In genomic region chr19:46000497-46001246, GRCh38 we compare ENCODE assay signal across 8 cellular contexts. TPM values are rescaled to one million over a fixed set of nuclear protein-coding genes. Genes with fewer than 3 reads are reported as not detected.
DNase-seq lines count a peak whose midpoint lies in the region; ATAC-seq and TF ChIP-seq lines count a peak whose summit lies in the region.

No MANE protein-coding gene starts in this region.

- TF ChIP-seq CTCF in cardiac muscle cell (IDR thresholded peaks at IDR 0.05; ENCODE audit: low read depth, low read length) = no peak
- no peak for TF ChIP-seq CTCF in smooth muscle cell (IDR thresholded peaks at IDR 0.05; ENCODE audit: borderline replicate concordance, insufficient read depth, poor library complexity, severe bottlenecking)

- H3K9ac ChIP-seq in smooth muscle cell (ENCODE audit: low read depth) = no peak overlapping the region

- no peaks in the 10 kb centered on the region for H3K9me3 ChIP-seq in cardiac muscle cell (ENCODE audit: low read depth)
- H3K9me3 ChIP-seq in smooth muscle cell (replicated peaks; ENCODE audit: low read depth) = no peaks in the 10 kb centered on the region

- no peaks in the 10 kb centered on the region for H3F3A ChIP-seq in smooth muscle cell (ENCODE audit: low read depth)

- H4K20me1 ChIP-seq in smooth muscle cell (ENCODE audit: low read depth) = peaks cover 5% of the 10 kb centered on the region

- H3K27ac ChIP-seq in cardiac muscle cell (no peak overlapping the region), smooth muscle cell (ENCODE audit: low read depth) (no peak overlapping the region)

- no peaks in the 10 kb centered on the region for H3K36me3 ChIP-seq in cardiac muscle cell
- no peaks in the 10 kb centered on the region for H3K36me3 ChIP-seq in smooth muscle cell (ENCODE audit: low read depth)

- DNase-seq in GM03348 (ENCODE audit: low spot score) = peak; percentile 30
- peak; percentile 34 for DNase-seq in NCI-H82 treated with DMSO at 0.1 percent for 48 hours (lab: John Stamatoyannopoulos, UW; ENCODE audit: unreplicated experiment)
- DNase-seq in activated gamma-delta T cell (lab: John Stamatoyannopoulos, UW) = peak; percentile 34
- peak; percentile 15 to 67 for DNase-seq in cardiac muscle cell (ENCODE audit: low read depth in 1 of 2, low spot score in 1 of 2)
- DNase-seq in smooth muscle cell (lab: John Stamatoyannopoulos, UW; ENCODE audit: unreplicated experiment) = no peak
- DNase-seq in NCI-H446 treated with DMSO at 0.1 percent for 48 hours (lab: John Stamatoyannopoulos, UW) = no peak

- ATAC-seq in HG03196 (IDR thresholded peaks at IDR 0.05; ENCODE audit: unreplicated experiment) = no peak
- no peak for ATAC-seq in GM21526 (IDR thresholded peaks at IDR 0.05; ENCODE audit: low FRiP score, unreplicated experiment)

- peak overlapping the region; percentile 72 for H3K4me2 ChIP-seq in smooth muscle cell

- no peak overlapping the region for H2AFZ ChIP-seq in smooth muscle cell (ENCODE audit: low read depth)

- 12% methylated on average over 12 of the region's 34 CpGs for WGBS in smooth muscle cell (ENCODE audit: low lambda C conversion rate)

- H3K27me3 ChIP-seq in cardiac muscle cell (peaks cover 12% of the 10 kb centered on the region), smooth muscle cell (ENCODE audit: low read depth) (peaks cover 10% of the 10 kb centered on the region)

- H3K4me1 ChIP-seq in cardiac muscle cell (ENCODE audit: low read depth) (no peaks in the 10 kb centered on the region), smooth muscle cell (ENCODE audit: low read depth) (no peaks in the 10 kb centered on the region)

- H3K79me2 ChIP-seq in smooth muscle cell (ENCODE audit: low read depth) = no peaks in the 10 kb centered on the region

- peak overlapping the region; percentile 28 for H3K4me3 ChIP-seq in cardiac muscle cell
- H3K4me3 ChIP-seq in smooth muscle cell = peak overlapping the region; percentile 34

RNA-seq across cellular contexts. Expression of gene CCDC61, which starts 5.4 kb away (rescaled TPM):
- total RNA-seq in cardiac muscle cell = 4.9 and 8.8 TPM in 2 replicates
- 5.2 and 5.8 TPM in 2 replicates for polyA plus RNA-seq in cardiac muscle cell
- 5.3 and 10.0 TPM in 2 replicates for total RNA-seq in smooth muscle cell
- 7.0 and 8.3 TPM in 2 replicates for polyA plus RNA-seq in smooth muscle cell

RNA-seq across cellular contexts. Expression of gene PGLYRP1, which starts 22.2 kb away (rescaled TPM):
- not detected in 2 replicates for total RNA-seq in cardiac muscle cell
- polyA plus RNA-seq in cardiac muscle cell = 0.20 TPM in 1 of 2 replicates, not detected in the other
- not detected in 2 replicates for total RNA-seq in smooth muscle cell
- polyA plus RNA-seq in smooth muscle cell = not detected in 2 replicates

RNA-seq across cellular contexts. Expression of gene NOVA2, which starts 27.0 kb away (rescaled TPM):
- total RNA-seq in cardiac muscle cell (0.35 and 0.71 TPM in 2 replicates), smooth muscle cell (0.04 TPM in 2 replicates)
- polyA plus RNA-seq in cardiac muscle cell (0.17 and 0.42 TPM in 2 replicates), smooth muscle cell (0.24 TPM in 1 of 2 replicates, not detected in the other)

RNA-seq across cellular contexts. Expression of gene IGFL4, which starts 40.1 kb away (rescaled TPM):
- 0.21 and 0.25 TPM in 2 replicates for total RNA-seq in cardiac muscle cell
- 0.26 and 0.67 TPM in 2 replicates for polyA plus RNA-seq in cardiac muscle cell
- 0.45 and 0.85 TPM in 2 replicates for total RNA-seq in smooth muscle cell
- polyA plus RNA-seq in smooth muscle cell = 1.0 TPM in 1 of 2 replicates, not detected in the other

Comparison
In these comparisons a context has a peak if more than half of its experiments do, and no peak if none do; other contexts are left out.
1. DNase-seq: peak in GM03348 (single experiment), NCI-H82 treated with DMSO at 0.1 percent for 48 hours (single experiment), activated gamma-delta T cell (single experiment) and cardiac muscle cell (2 of 2); none in smooth muscle cell (single experiment) and NCI-H446 treated with DMSO at 0.1 percent for 48 hours (single experiment).